In genomic region chr20:50153153-50153499, GRCh38 we compare ENCODE assay signal across 7 cellular contexts. TPM values are rescaled to one million over a fixed set of nuclear protein-coding genes. Genes with fewer than 3 reads are reported as not detected.
DNase-seq lines count a peak whose midpoint lies in the region; ATAC-seq, FAIRE-seq and TF ChIP-seq lines count a peak whose summit lies in the region.

No MANE protein-coding gene starts in this region.

- peaks cover 42 to 50% of the 10 kb centered on the region in 2 donors for H3K4me1 Mint-ChIP-seq in natural killer cell treated with Interleukin-12 subunit alpha and Interleukin-12 subunit beta and Interleukin-15 and Interleukin-18, amount 100 ng/mL, for 72 hours (ENCODE audit: low read depth in 2 of 2)

- peak overlapping the region; percentile 91 for H3K4me3 Mint-ChIP-seq in natural killer cell treated with Interleukin-12 subunit alpha and Interleukin-12 subunit beta and Interleukin-15 and Interleukin-18, amount 100 ng/mL, for 72 hours

- intact Hi-C loops in colonic mucosa (cut with DNase I): no loop called here

- peak overlapping the region; percentile 76 to 92 for H3K27ac Mint-ChIP-seq in natural killer cell treated with Interleukin-12 subunit alpha and Interleukin-12 subunit beta and Interleukin-15 and Interleukin-18, amount 100 ng/mL, for 72 hours

- no peaks in the 10 kb centered on the region for H3K9me3 Mint-ChIP-seq in natural killer cell treated with Interleukin-12 subunit alpha and Interleukin-12 subunit beta and Interleukin-15 and Interleukin-18, amount 100 ng/mL, for 72 hours

- peak in 1 of 2 donors; percentile 5 for ATAC-seq in natural killer cell treated with Interleukin-12 subunit alpha and Interleukin-12 subunit beta and Interleukin-15 and Interleukin-18, amount 100 ng/mL, for 72 hours
- no peak for ATAC-seq in HG03439 (IDR thresholded peaks at IDR 0.05; ENCODE audit: unreplicated experiment)
- ATAC-seq in HG02884 (IDR thresholded peaks at IDR 0.05; ENCODE audit: unreplicated experiment): no peak

- H3K27me3 Mint-ChIP-seq in natural killer cell treated with Interleukin-12 subunit alpha and Interleukin-12 subunit beta and Interleukin-15 and Interleukin-18, amount 100 ng/mL, for 72 hours: no peaks in the 10 kb centered on the region

- H3K36me3 Mint-ChIP-seq in natural killer cell treated with Interleukin-12 subunit alpha and Interleukin-12 subunit beta and Interleukin-15 and Interleukin-18, amount 100 ng/mL, for 72 hours: no peaks in the 10 kb centered on the region

- peak overlapping the region; percentile 94 for H3K27ac ChIP-seq in colonic mucosa

- no peaks in the 10 kb centered on the region for H3K27me3 ChIP-seq in colonic mucosa

- H3K4me3 ChIP-seq in LNCaP clone FGC (ENCODE audit: low read depth, low read length) (peak overlapping the region; percentile 95), colonic mucosa (peak overlapping the region; percentile 95)

- no peaks in the 10 kb centered on the region for H3K9me3 ChIP-seq in colonic mucosa

- no peak for FAIRE-seq in GM19239 (lab: Jason Lieb, UNC)

- no peaks in the 10 kb centered on the region for H3K36me3 ChIP-seq in colonic mucosa

- H3K4me1 ChIP-seq in colonic mucosa: peaks cover 24% of the 10 kb centered on the region

- DNase-seq in GM19239 (ENCODE audit: insufficient read length, low spot score): peak; percentile 36
- no peak for DNase-seq in LNCaP clone FGC (ENCODE audit: low read depth)
- DNase-seq in colonic mucosa: peak; percentile 46
- DNase-seq in natural killer cell treated with Interleukin-12 subunit alpha and Interleukin-12 subunit beta and Interleukin-15 and Interleukin-18, amount 100 ng/mL, for 72 hours (ENCODE audit: low spot score): no peak
- no peak for DNase-seq in middle frontal gyrus (ENCODE audit: extremely low spot score, low spot score)

- H3K9ac ChIP-seq in colonic mucosa (ENCODE audit: low read depth in 2 of 2, low read length in 2 of 2): peak overlapping the region; percentile 73 to 99

- TF ChIP-seq CTCF in LNCaP clone FGC (IDR thresholded peaks at IDR 0.05; ENCODE audit: control insufficient read depth, extremely low read depth, insufficient read depth) (no peak), colonic mucosa (IDR thresholded peaks at IDR 0.05) (no peak)

RNA-seq across cellular contexts. Expression of gene PEDS1, which starts 0.4 kb away (rescaled TPM):
- total RNA-seq in colonic mucosa: 10 to 100 TPM; 23.1 to 29.1 TPM
- total RNA-seq in natural killer cell treated with Interleukin-12 subunit alpha and Interleukin-12 subunit beta and Interleukin-15 and Interleukin-18, amount 100 ng/mL, for 72 hours: 10 to 100 TPM; 31.2 to 33.8 TPM

RNA-seq across cellular contexts. Expression of gene CEBPB, which starts 37.5 kb away (rescaled TPM):
- total RNA-seq in colonic mucosa: 10 to 100 TPM; 32.0 to 34.0 TPM
- 100 to 1,000 TPM; 153 to 167 TPM for total RNA-seq in natural killer cell treated with Interleukin-12 subunit alpha and Interleukin-12 subunit beta and Interleukin-15 and Interleukin-18, amount 100 ng/mL, for 72 hours

RNA-seq across cellular contexts. Expression of gene UBE2V1, which starts 40.2 kb away (rescaled TPM):
- 10 to 100 TPM; 77.1 to 83.5 TPM for total RNA-seq in colonic mucosa
- 100 to 1,000 TPM; 198 to 240 TPM for total RNA-seq in natural killer cell treated with Interleukin-12 subunit alpha and Interleukin-12 subunit beta and Interleukin-15 and Interleukin-18, amount 100 ng/mL, for 72 hours

Comparison
In these comparisons a context has a peak if more than half of its experiments do, and no peak if none do; other contexts are left out.
1. DNase-seq: peak in GM19239 (single experiment) and colonic mucosa (single experiment); none in LNCaP clone FGC (single experiment), natural killer cell treated with Interleukin-12 subunit alpha and Interleukin-12 subunit beta and Interleukin-15 and Interleukin-18, amount 100 ng/mL, for 72 hours (single experiment) and middle frontal gyrus (single experiment).
2. RNA of gene CEBPB, which starts 37.5 kb away (total RNA-seq): 153 to 167 TPM in natural killer cell treated with Interleukin-12 subunit alpha and Interleukin-12 subunit beta and Interleukin-15 and Interleukin-18, amount 100 ng/mL, for 72 hours; 32.0 to 34.0 TPM in colonic mucosa; every median in the first group is over 4 times any median in the second.